ENCODE assay signal across 10 cellular contexts in the genomic region with DNA sequence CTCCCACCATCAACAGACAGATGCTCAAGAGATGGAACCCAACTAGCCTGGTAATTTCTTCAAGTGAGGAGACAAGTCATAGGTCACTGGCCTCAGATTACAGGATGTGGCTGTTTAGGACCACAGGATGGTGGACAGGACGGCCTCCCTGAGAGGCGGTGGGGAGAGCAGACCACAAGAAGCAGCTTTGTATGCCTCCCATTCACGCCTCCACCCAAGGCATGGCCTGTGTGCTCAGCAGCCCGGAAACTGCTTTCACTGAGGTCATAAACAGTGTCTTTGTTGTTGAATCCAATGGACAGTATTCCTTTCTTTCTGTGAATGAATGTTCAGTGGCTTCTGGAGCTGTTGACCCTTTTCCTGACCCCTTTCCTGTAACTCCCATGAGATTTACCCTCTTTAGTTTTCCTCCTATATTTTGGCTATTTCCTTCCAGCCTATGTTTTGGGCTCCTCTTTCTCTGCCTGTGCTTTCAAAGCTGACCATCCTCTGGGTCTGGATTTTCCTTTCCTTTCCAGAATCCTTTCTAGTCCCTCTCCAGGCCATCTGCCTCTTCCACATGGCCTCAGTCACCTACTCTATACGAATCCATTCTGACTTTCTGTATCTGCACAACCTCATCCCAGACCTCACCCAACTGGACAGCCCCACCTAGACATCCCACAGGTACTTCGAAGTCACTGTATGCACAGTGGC.
DNase-seq lines count a peak whose midpoint lies in the region; ATAC-seq lines count a peak whose summit lies in the region.
"Had no signal": no experiment of that assay in that cellular context is flagged by ENCODE, and none has a peak within 500 bp of the region (broad histone marks: within the 10 kb centered on the region; RNA-seq: fewer than 3 reads in every experiment).

No MANE protein-coding gene starts in this region.

- ATAC-seq in GM19438 (IDR thresholded peaks at IDR 0.05; ENCODE audit: low read depth, unreplicated experiment) = peak; percentile 60
- ATAC-seq: left lung had no signal

- in situ Hi-C loops in ACHN (cut with HindIII; ENCODE audit: low pct_ligation_motif_present, low pct_unique_long_range_greater_than_20kb, low sequenced_read_pairs) (no loop called here), KBM-7 (cut with MboI; ENCODE audit: low pct_unique_long_range_greater_than_20kb, low sequenced_read_pairs) (no loop called here)

- peak; percentile 24 for DNase-seq in ACHN
- DNase-seq in KBM-7 = peak; percentile 12
- peak; percentile 36 for DNase-seq in iris pigment epithelial cell (ENCODE audit: low read depth)
- DNase-seq in NCI-H345 treated with DMSO at 0.1 percent for 48 hours (lab: John Stamatoyannopoulos, UW; ENCODE audit: unreplicated experiment) = no peak
- no peak for DNase-seq in NCI-H1436 treated with DMSO at 0.1 percent for 48 hours (lab: John Stamatoyannopoulos, UW)
- no peak for DNase-seq in NCI-H2029 treated with DMSO at 0.1 percent for 48 hours (lab: John Stamatoyannopoulos, UW)
- DNase-seq in LoVo (ENCODE audit: low spot score) = no peak
- DNase-seq: activated naive CD8-positive, alpha-beta T cell treated with anti-CD3 and anti-CD28 coated beads, Interleukin-2, amount 10 ng/mL, durations not matched to agents 7 days and 5 days; left lung had no signal

Comparison
In these comparisons a context has a peak if more than half of its experiments do, and no peak if none do; other contexts are left out.
1. DNase-seq: peak in ACHN (single experiment), KBM-7 (single experiment) and iris pigment epithelial cell (single experiment); none in NCI-H345 treated with DMSO at 0.1 percent for 48 hours (single experiment), NCI-H1436 treated with DMSO at 0.1 percent for 48 hours (single experiment), NCI-H2029 treated with DMSO at 0.1 percent for 48 hours (single experiment) and LoVo (single experiment).